20 cellular contexts compared by ENCODE assay signal in genomic region chr5:88702328-88702727, GRCh38.
DNase-seq lines count a peak whose midpoint lies in the region; TF ChIP-seq lines count a peak whose summit lies in the region.
"Had no signal": no experiment of that assay in that cellular context is flagged by ENCODE, and none has a peak within 500 bp of the region (broad histone marks: within the 10 kb centered on the region; RNA-seq: fewer than 3 reads in every experiment).

No MANE protein-coding gene starts in this region.

- no peaks in the 10 kb centered on the region for H3K27me3 ChIP-seq in H9 (ENCODE audit: insufficient read depth, low read length)
- H3K27me3 ChIP-seq in neural cell (ENCODE audit: insufficient read depth, low read depth, low read length), result no peaks in the 10 kb centered on the region

- H3K9me2 ChIP-seq in neural cell (ENCODE audit: insufficient read depth, low read length), result no peaks in the 10 kb centered on the region
- H3K9me2 ChIP-seq: SK-N-SH had no signal

- no peak overlapping the region for H3K4me3 Mint-ChIP-seq in H9
- H3K4me3 Mint-ChIP-seq: B cell, CD14-positive monocyte had no signal

- no peak overlapping the region for H3T11ph ChIP-seq in H9 (ENCODE audit: low read length)

- DNase-seq in H9 (peak; percentile 29), NCI-H2227 treated with DMSO at 0.1 percent for 48 hours (lab: John Stamatoyannopoulos, UW) (peak; percentile 34), choroid plexus epithelial cell (ENCODE audit: low read depth) (peak; percentile 50), cardiac septum (ENCODE audit: low spot score) (no peak), NCI-H1092 (lab: John Stamatoyannopoulos, UW) (no peak)
- DNase-seq in NK-92 treated with Interleukin-12 subunit alpha and Interleukin-12 subunit beta, amount 100 ng/mL, for 24 hours (lab: John Stamatoyannopoulos, UW), result no peak
- no peak for DNase-seq in stimulated activated CD4-positive, alpha-beta T cell treated with anti-CD3 and anti-CD28 coated beads, Interleukin-4, amount 100 ng/mL, for 4 hours
- DNase-seq: EL, MG63, NCI-H1417 treated with DMSO at 0.1 percent for 48 hours, NCI-H1930, NCI-H2171, NCI-H748 treated with DMSO at 0.1 percent for 48 hours, SIG-M5, SK-N-SH had no signal

- H3K4me1 Mint-ChIP-seq in H9, result peaks cover 21 to 24% of the 10 kb centered on the region in 2 experiments
- H3K4me1 Mint-ChIP-seq: B cell, CD14-positive monocyte had no signal

- H3K4ac ChIP-seq in H9 (ENCODE audit: low read depth, low read length), result no peak overlapping the region

- no peak overlapping the region for H4K8ac ChIP-seq in H9 (replicated peaks; ENCODE audit: insufficient read length, low read depth, low read length)

- TF ChIP-seq RAD21 in neural cell (conservative IDR thresholded peaks at IDR 0.05), result no peak

- H4K20me1 ChIP-seq in H9 (ENCODE audit: control insufficient read depth, insufficient read depth, insufficient read length) (no peaks in the 10 kb centered on the region), neural cell (ENCODE audit: insufficient read depth) (no peaks in the 10 kb centered on the region)

- H3K4me3 ChIP-seq in choroid plexus epithelial cell (ENCODE audit: low read depth, low read length), result no peak overlapping the region
- peak overlapping the region; percentile 24 for H3K4me3 ChIP-seq in neural cell (ENCODE audit: low read length)
- H3K4me3 ChIP-seq: A549, K562, MG63 had no signal

- H3K18ac ChIP-seq in H9 (ENCODE audit: insufficient read length, low read depth, low read length), result no peak overlapping the region

- H3K79me1 ChIP-seq in H9 (ENCODE audit: insufficient read depth, low read depth, low read length, poor library complexity, severe bottlenecking), result no peaks in the 10 kb centered on the region

- no peak overlapping the region for H3K9ac ChIP-seq in H9 (ENCODE audit: extremely low read depth, insufficient read length, low read length)
- H3K9ac ChIP-seq in neural cell (ENCODE audit: low read length), result no peak overlapping the region
- H3K9ac ChIP-seq: SK-N-SH had no signal

- H3K27me3 Mint-ChIP-seq in H9 (ENCODE audit: low read depth), result peaks cover 34% of the 10 kb centered on the region

- no peak overlapping the region for H3K4me2 ChIP-seq in H9 (ENCODE audit: insufficient read depth, insufficient read length, low read length)
- H3K4me2 ChIP-seq in neural cell (ENCODE audit: low read length), result no peak overlapping the region
- H3K4me2 ChIP-seq: A549, SK-N-SH had no signal

- TF ChIP-seq CTCF in H9 (conservative IDR thresholded peaks at IDR 0.05), result no peak
- no peak for TF ChIP-seq CTCF in choroid plexus epithelial cell (conservative IDR thresholded peaks at IDR 0.05; ENCODE audit: low read depth, low read length)
- TF ChIP-seq CTCF in neural cell (IDR thresholded peaks at IDR 0.05; ENCODE audit: poor library complexity, severe bottlenecking), result no peak

- H3K27ac ChIP-seq in H9 (ENCODE audit: insufficient read length, low read depth, low read length), result no peak overlapping the region
- H3K27ac ChIP-seq in neural cell (ENCODE audit: low read length), result peak overlapping the region; percentile 6
- H3K27ac ChIP-seq: A549 had no signal

- H4K5ac ChIP-seq in H9 (ENCODE audit: insufficient read length, low read depth, low read length), result no peak overlapping the region

- H3K14ac ChIP-seq in H9 (ENCODE audit: insufficient read depth, low read length), result no peak overlapping the region

- no peak overlapping the region for H3K23ac ChIP-seq in H9 (ENCODE audit: insufficient read length, low read depth, low read length)

- no peak overlapping the region for H2AK5ac ChIP-seq in H9 (ENCODE audit: insufficient read length, low read length)

- H3K4me1 ChIP-seq in H9 (ENCODE audit: insufficient read depth, low read length), result no peaks in the 10 kb centered on the region; the same call in 1 of the 2 replicates
- H3K4me1 ChIP-seq: A549 had no signal

- no peaks in the 10 kb centered on the region for H3F3A ChIP-seq in neural cell (ENCODE audit: insufficient read depth, low read length, poor library complexity, severe bottlenecking)

- intact Hi-C loops in cardiac septum (cut with DNase I), result no loop called here

- no peak overlapping the region for H2BK120ac ChIP-seq in H9 (ENCODE audit: low read depth, low read length, poor library complexity, severe bottlenecking)

- no peaks in the 10 kb centered on the region for H3K79me2 ChIP-seq in H9 (ENCODE audit: insufficient read depth, low read length)
- H3K79me2 ChIP-seq in neural cell (replicated peaks; ENCODE audit: insufficient read depth, low read length), result no peaks in the 10 kb centered on the region

- H3K9me3 ChIP-seq in H9 (ENCODE audit: control insufficient read depth, low read depth, low read length), result no peaks in the 10 kb centered on the region
- H3K9me3 ChIP-seq in neural cell (ENCODE audit: low read length), result no peaks in the 10 kb centered on the region
- H3K9me3 ChIP-seq: A549, MG63, SK-N-SH had no signal

- no peak overlapping the region for H2BK20ac ChIP-seq in H9 (ENCODE audit: low read depth, low read length, poor library complexity, severe bottlenecking)

- H3K27ac Mint-ChIP-seq in H9, result peak overlapping the region in 1 of 3 experiments; percentile 74; a peak in 1 of 7 replicates
- H3K27ac Mint-ChIP-seq: B cell, CD14-positive monocyte had no signal

- no peak for TF ChIP-seq EP300 in neural cell (conservative IDR thresholded peaks at IDR 0.05; ENCODE audit: poor library complexity, severe bottlenecking)

- H3K9me3 Mint-ChIP-seq in H9, result peaks cover 0 to 2% of the 10 kb centered on the region in 2 experiments; a peak in 2 of 5 replicates

- no peak overlapping the region for H2BK12ac ChIP-seq in H9 (ENCODE audit: insufficient read length, low read depth, low read length)

- no CpG with 5 or more reads among the region's 4 CpGs for WGBS in H9 (ENCODE audit: extremely low coverage, insufficient read length, low lambda C conversion rate)

- H2BK15ac ChIP-seq in H9 (ENCODE audit: low read depth, low read length), result no peak overlapping the region

- H4K91ac ChIP-seq in H9 (ENCODE audit: insufficient read length, low read depth, low read length), result no peak overlapping the region

- H3K36me3 Mint-ChIP-seq in H9 (ENCODE audit: insufficient read depth in 1 of 3, low read depth in 3 of 3), result no peaks in the 10 kb centered on the region
- H3K36me3 Mint-ChIP-seq: CD14-positive monocyte had no signal

- no peak overlapping the region for H2BK5ac ChIP-seq in H9 (ENCODE audit: insufficient read length, low read length)

- H2AFZ ChIP-seq in H9 (ENCODE audit: low read length), result no peak overlapping the region
- no peak overlapping the region for H2AFZ ChIP-seq in neural cell (ENCODE audit: low read depth, low read length)

- H3K23me2 ChIP-seq in H9 (ENCODE audit: insufficient read length, low read depth, low read length, poor library complexity, severe bottlenecking), result no peaks in the 10 kb centered on the region

- H3K56ac ChIP-seq in H9 (ENCODE audit: insufficient read length, low read depth, low read length), result no peak overlapping the region

- no peaks in the 10 kb centered on the region for H3K36me3 ChIP-seq in neural cell (ENCODE audit: insufficient read depth, low read length)
- H3K36me3 ChIP-seq: MG63 had no signal

TF ChIP-seq in neural cell, 6 proteins besides CTCF, POLR2A, EP300 and RAD21:
- TF ChIP-seq EZH2 (IDR thresholded peaks at IDR 0.05; ENCODE audit: borderline replicate concordance, insufficient read depth, low read length, poor library complexity, severe bottlenecking) (no peak), POLR2AphosphoS5 (IDR thresholded peaks at IDR 0.05) (peak; percentile 51), TAF1 (IDR thresholded peaks at IDR 0.05; ENCODE audit: low read depth) (no peak), SMC3 (conservative IDR thresholded peaks at IDR 0.05; ENCODE audit: poor library complexity) (no peak), REST (IDR thresholded peaks at IDR 0.05; ENCODE audit: borderline replicate concordance) (no peak), MXI1 (conservative IDR thresholded peaks at IDR 0.05; ENCODE audit: poor library complexity, severe bottlenecking) (no peak)

Comparison
In these comparisons a context has a peak if more than half of its experiments do, and no peak if none do; other contexts are left out.
1. DNase-seq: peak in H9 (single experiment), NCI-H2227 treated with DMSO at 0.1 percent for 48 hours (single experiment) and choroid plexus epithelial cell (single experiment); none in cardiac septum (single experiment), NK-92 treated with Interleukin-12 subunit alpha and Interleukin-12 subunit beta, amount 100 ng/mL, for 24 hours (single experiment), stimulated activated CD4-positive, alpha-beta T cell treated with anti-CD3 and anti-CD28 coated beads, Interleukin-4, amount 100 ng/mL, for 4 hours (0 of 2) and NCI-H1092 (single experiment).